Comparison of ENCODE assay signal across 9 cellular contexts in the genomic region with DNA sequence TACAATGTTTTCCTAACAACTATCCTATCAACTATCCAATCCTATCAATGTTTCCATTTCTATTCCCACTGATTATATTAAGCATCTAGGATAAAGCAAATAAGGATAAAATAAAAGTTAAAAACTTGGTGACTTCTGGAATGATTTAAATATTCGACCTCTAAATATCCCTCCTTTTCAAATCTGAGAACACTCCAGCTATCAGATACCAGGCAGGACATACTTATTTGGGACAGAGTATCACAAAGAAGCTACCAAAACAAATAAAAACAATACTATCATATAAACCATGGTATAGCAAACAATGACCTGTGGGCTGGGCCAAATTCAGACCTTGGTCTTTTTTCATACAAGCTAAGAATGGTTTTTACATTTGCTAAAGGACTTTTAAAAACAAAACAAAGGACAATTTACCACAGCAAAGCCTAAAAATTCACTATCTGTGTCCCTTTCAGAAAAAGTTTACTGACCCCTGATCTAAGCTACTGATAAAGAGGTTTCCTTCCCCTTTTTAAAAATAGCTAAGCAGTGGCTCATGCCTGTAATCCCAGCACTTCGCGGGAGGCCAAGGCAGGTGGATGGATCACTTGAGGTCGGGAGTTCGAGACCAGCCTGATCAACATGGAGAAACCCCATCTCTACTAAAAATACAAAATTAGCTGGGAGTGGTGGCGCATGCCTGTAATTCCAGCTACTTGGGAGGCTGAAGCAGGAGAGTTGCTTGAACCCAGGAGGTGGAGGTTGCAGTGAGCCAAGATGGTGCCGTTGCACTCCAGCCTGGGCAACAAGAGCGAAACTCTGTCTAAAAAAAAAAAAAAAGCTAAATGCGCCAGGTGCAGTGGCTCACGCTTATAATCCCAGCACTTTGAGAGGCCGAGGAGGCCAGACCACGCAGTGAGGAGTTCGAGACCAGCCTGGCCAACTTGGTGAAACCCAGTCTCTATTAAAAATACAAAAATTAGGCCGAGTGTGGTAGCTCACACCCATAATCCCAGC. TPM values are rescaled to one million over a fixed set of nuclear protein-coding genes. Genes with fewer than 3 reads are reported as not detected.
DNase-seq lines count a peak whose midpoint lies in the region; ATAC-seq, FAIRE-seq and TF ChIP-seq lines count a peak whose summit lies in the region.
"Had no signal": no experiment of that assay in that cellular context is flagged by ENCODE, and none has a peak within 500 bp of the region (broad histone marks: within the 10 kb centered on the region; RNA-seq: fewer than 3 reads in every experiment).

No MANE protein-coding gene starts in this region.

- TF ChIP-seq CTCF in HepG2 (CRISPR knock-in tag; IDR thresholded peaks at IDR 0.05) (no peak), right lobe of liver (IDR thresholded peaks at IDR 0.05) (no peak), Panc1 (IDR thresholded peaks at IDR 0.05) (no peak)

- whole genome bisulfite sequencing in HepG2 (ENCODE audit: low lambda C conversion rate) = 96% methylated on average over 14 of the region's 14 CpGs
- 84% methylated on average over 13 of the region's 14 CpGs for WGBS in right lobe of liver (ENCODE audit: insufficient coverage, low coverage, low lambda C conversion rate, missing lambda C conversion rate)

- H3K4me1 ChIP-seq in HepG2 (ENCODE audit: insufficient read depth, low read length) (peaks cover 46% of the 10 kb centered on the region), right lobe of liver (peaks cover 0 to 45% (median 6%) of the 10 kb centered on the region in 4 donors), Panc1 (ENCODE audit: control insufficient read depth, insufficient read depth, low read length) (peaks cover 23% of the 10 kb centered on the region), subcutaneous abdominal adipose tissue (ENCODE audit: control insufficient read depth in 5 of 5, insufficient read depth in 5 of 5, low read length in 5 of 5) (peaks cover 0 to 45% (median 35%) of the 10 kb centered on the region in 5 donors)

- H3K4me1 Mint-ChIP-seq in effector memory CD8-positive, alpha-beta T cell (ENCODE audit: low read depth in 2 of 2) = peaks cover 30 to 53% of the 10 kb centered on the region in 2 donors

- in situ Hi-C loops in HepG2 (cut with HindIII; ENCODE audit: extremely low pct_ligation_motif_present, low pct_unique_long_range_greater_than_20kb) = no loop called here
- in situ Hi-C loops in Panc1 (cut with HindIII; ENCODE audit: low pct_unique_long_range_greater_than_20kb, low sequenced_read_pairs) = no loop called here

- BruUV-seq in HepG2 (replicated peaks; lab: Mats Ljungman, UMichigan) (no TSS peak), Panc1 (replicated peaks; lab: Mats Ljungman, UMichigan) (TSS peak; percentile 0)

- H3K4me2 ChIP-seq in HepG2 (ENCODE audit: low read depth, low read length) = no peak overlapping the region; the same call in 1 of the 2 replicates

- no peak overlapping the region for H3K9ac ChIP-seq in HepG2 (ENCODE audit: insufficient read depth, low read depth, low read length)
- H3K9ac ChIP-seq in subcutaneous abdominal adipose tissue (ENCODE audit: low read length in 5 of 5) = no peak overlapping the region

- ATAC-seq in HepG2 (no peak), right lobe of liver (no peak), Panc1 (no peak), GM21786 (IDR thresholded peaks at IDR 0.05; ENCODE audit: unreplicated experiment) (no peak), HG02623 (IDR thresholded peaks at IDR 0.05; ENCODE audit: unreplicated experiment) (no peak)
- ATAC-seq in effector memory CD8-positive, alpha-beta T cell (replicated peaks) = no peak

- H3K27me3 ChIP-seq in HepG2 (ENCODE audit: control insufficient read depth in 1 of 2, insufficient read depth in 2 of 2, low read length in 2 of 2) (no peaks in the 10 kb centered on the region; a peak in 1 of 5 replicates), right lobe of liver (no peaks in the 10 kb centered on the region), Panc1 (ENCODE audit: control insufficient read depth, insufficient read depth, low read length) (no peaks in the 10 kb centered on the region), subcutaneous abdominal adipose tissue (ENCODE audit: control insufficient read depth in 5 of 5, insufficient read depth in 4 of 5, low read length in 5 of 5) (no peaks in the 10 kb centered on the region)
- H3K27me3 ChIP-seq: esophagus squamous epithelium had no signal

- H3K9me3 ChIP-seq in HepG2 (ENCODE audit: low read length) (no peaks in the 10 kb centered on the region), right lobe of liver (no peaks in the 10 kb centered on the region), Panc1 (ENCODE audit: control insufficient read depth, insufficient read depth, low read depth, low read length) (no peaks in the 10 kb centered on the region), subcutaneous abdominal adipose tissue (ENCODE audit: control insufficient read depth in 5 of 5, low read length in 5 of 5) (no peaks in the 10 kb centered on the region)
- H3K9me3 ChIP-seq: esophagus squamous epithelium had no signal

- peak overlapping the region; percentile 95 to 96 for H3K27ac Mint-ChIP-seq in effector memory CD8-positive, alpha-beta T cell

- CTCF ChIA-PET in HepG2 (lab: Yijun Ruan, JAX; ENCODE audit: low intra/inter-chr PET ratio, low total read pairs) (interaction anchor here (2.5 kb wide), 1 partner anchor 103 kb away, joined by 10 read pairs; no protein-coding TSS in a partner anchor), Panc1 (lab: Charles Lee) (interaction anchor here (0.5 to 0.8 kb wide), 5 partner anchors 9 to 425 kb away, joined by 3 to 4 read pairs (median 3); no protein-coding TSS in a partner anchor)

- no peaks in the 10 kb centered on the region for H3K9me3 Mint-ChIP-seq in effector memory CD8-positive, alpha-beta T cell

- DNase-seq in HepG2 (ENCODE audit: low spot score) (no peak), right lobe of liver (no peak), Panc1 (ENCODE audit: low read depth, low spot score) (no peak)
- no peak for DNase-seq in effector memory CD8-positive, alpha-beta T cell
- no peak for DNase-seq in stimulated activated CD4-positive, alpha-beta T cell treated with anti-CD3 and anti-CD28 coated beads, Interleukin-2, amount 100 ng/mL, for 24 hours
- DNase-seq: esophagus squamous epithelium had no signal

- TF ChIP-seq RAD21 in HepG2 (CRISPR knock-in tag; IDR thresholded peaks at IDR 0.05) = no peak

- H3K4me3 Mint-ChIP-seq in effector memory CD8-positive, alpha-beta T cell = peak overlapping the region in 1 of 2 donors; percentile 48

- peaks cover 93% of the 10 kb centered on the region for H3K79me2 ChIP-seq in HepG2 (ENCODE audit: insufficient read depth, low read length)

- H3K27ac ChIP-seq in HepG2 (ENCODE audit: extremely low read length, insufficient read depth, low read length) (no peak overlapping the region), right lobe of liver (no peak overlapping the region), Panc1 (ENCODE audit: low read length) (no peak overlapping the region), subcutaneous abdominal adipose tissue (ENCODE audit: low read depth, low read length) (peak overlapping the region; percentile 55)

- FAIRE-seq in HepG2 (lab: Jason Lieb, UNC) = no peak

- TF ChIP-seq EP300 in HepG2 (IDR thresholded peaks at IDR 0.05; ENCODE audit: low read depth in 2 of 2, low read length in 2 of 2) (no peak), HepG2 (CRISPR knock-in tag; IDR thresholded peaks at IDR 0.05; ENCODE audit: borderline replicate concordance) (no peak)

- TF ChIP-seq POLR2A in HepG2 (IDR thresholded peaks at IDR 0.05; ENCODE audit: insufficient read depth in 1 of 2, low read depth in 2 of 2, low read length in 2 of 2) = no peak
- TF ChIP-seq POLR2A in right lobe of liver (IDR thresholded peaks at IDR 0.05) = no peak

- peaks cover 51% of the 10 kb centered on the region for H3K36me3 Mint-ChIP-seq in effector memory CD8-positive, alpha-beta T cell (ENCODE audit: insufficient read depth)

- no peak overlapping the region for H2AFZ ChIP-seq in HepG2 (ENCODE audit: low read length)

- peaks cover 41% of the 10 kb centered on the region for H4K20me1 ChIP-seq in HepG2 (ENCODE audit: insufficient read depth, low read length)

- intact Hi-C loops in HepG2 (cut with micrococcal nuclease; ENCODE audit: unreplicated experiment) = loop anchor here (5.0 to 10.0 kb wide), 3 partner anchors 102 to 454 kb away; a partner anchor contains a TSS
- intact Hi-C loops in right lobe of liver (cut with DNase I) = no loop called here
- intact Hi-C loops in Panc1 (cut with micrococcal nuclease; ENCODE audit: unreplicated experiment) = no loop called here

- H3K27me3 Mint-ChIP-seq in effector memory CD8-positive, alpha-beta T cell = no peaks in the 10 kb centered on the region

- H3K4me3 ChIP-seq in HepG2 (replicated peaks in 1 of 3; ENCODE audit: insufficient read depth in 1 of 3, low read depth in 2 of 3, low read length in 3 of 3) = no peak overlapping the region
- no peak overlapping the region for H3K4me3 ChIP-seq in right lobe of liver
- H3K4me3 ChIP-seq in Panc1 (ENCODE audit: low read depth in 2 of 2, low read length in 2 of 2) = no peak overlapping the region
- H3K4me3 ChIP-seq in subcutaneous abdominal adipose tissue (ENCODE audit: low read depth in 1 of 5, low read length in 5 of 5) = no peak overlapping the region

- POLR2A ChIA-PET in HepG2 (lab: Yijun Ruan, JAX) = interaction anchor here (0.5 kb wide), 1 partner anchor 42 kb away, joined by 4 read pairs; no protein-coding TSS in a partner anchor
- POLR2A ChIA-PET in Panc1 (lab: Charles Lee) = interaction anchor here (0.5 to 0.7 kb wide), 2 partner anchors 13 to 328 kb away, joined by 3 to 5 read pairs; no protein-coding TSS in a partner anchor

- H3K36me3 ChIP-seq in HepG2 (replicated peaks in 1 of 2; ENCODE audit: control insufficient read depth in 1 of 2, insufficient read depth in 2 of 2, low read length in 2 of 2) = peaks cover 0 to 14% of the 10 kb centered on the region in 2 experiments; a peak in 2 of 5 replicates
- H3K36me3 ChIP-seq in right lobe of liver = no peaks in the 10 kb centered on the region
- H3K36me3 ChIP-seq in Panc1 (ENCODE audit: control insufficient read depth, insufficient read depth, low read length) = no peaks in the 10 kb centered on the region; the same call in 1 of the 2 replicates
- H3K36me3 ChIP-seq in subcutaneous abdominal adipose tissue (ENCODE audit: control insufficient read depth in 5 of 5, insufficient read depth in 5 of 5, low read length in 5 of 5) = peaks cover 0 to 2% (median 0%) of the 10 kb centered on the region in 5 donors
- H3K36me3 ChIP-seq: esophagus squamous epithelium had no signal

RNA-seq across cellular contexts. Expression of a gene that starts 6.0 kb away (rescaled TPM):
- total RNA-seq in HepG2 (2016; rRNA removed; fragmentation: Illumina TruSeq; extraction: Trizol) = 55.2 and 93.0 TPM in 2 replicates
- 10.5 and 11.6 TPM in 2 replicates for total RNA-seq in HepG2 (2016; cell fraction: cytosol; rRNA removed; fragmentation: Illumina TruSeq; extraction: Trizol; ENCODE audit: low read depth)
- 53.1 and 86.9 TPM in 2 replicates for total RNA-seq in HepG2 (2016; cell fraction: insoluble cytoplasmic fraction; rRNA removed; fragmentation: Illumina TruSeq; extraction: Trizol)
- 26.2 and 29.5 TPM in 2 replicates for total RNA-seq in HepG2 (2016; cell fraction: membrane; rRNA removed; fragmentation: Illumina TruSeq; extraction: Trizol)
- 55.4 and 57.9 TPM in 2 replicates for total RNA-seq in HepG2 (2016; cell fraction: nucleus; rRNA removed; fragmentation: Illumina TruSeq; extraction: Trizol)
- polyA plus RNA-seq in HepG2 (2011; rRNA removed) = 24.5 and 29.8 TPM in 2 replicates
- 15.6 and 20.2 TPM in 2 replicates for polyA plus RNA-seq in HepG2 (2011; cell fraction: cytosol; rRNA removed)
- 19.1 and 21.8 TPM in 2 replicates for polyA plus RNA-seq in HepG2 (2011; cell fraction: nucleus; rRNA removed)
- 28.8 and 33.6 TPM in 2 replicates for polyA plus RNA-seq in HepG2 (2012)
- polyA plus RNA-seq in HepG2 (2016; cell fraction: cytosol; fragmentation: Illumina TruSeq; extraction: Trizol; ENCODE audit: low read depth) = 1.2 and 1.7 TPM in 2 replicates
- 63.9 and 66.2 TPM in 2 replicates for polyA plus RNA-seq in HepG2 (2016; cell fraction: insoluble cytoplasmic fraction; fragmentation: Illumina TruSeq; extraction: Trizol; ENCODE audit: low read depth)
- 5.1 and 6.2 TPM in 2 replicates for polyA plus RNA-seq in HepG2 (2016; cell fraction: membrane; fragmentation: Illumina TruSeq; extraction: Trizol; ENCODE audit: low read depth)
- 50.4 and 54.2 TPM in 2 replicates for polyA plus RNA-seq in HepG2 (2016; cell fraction: nucleus; fragmentation: Illumina TruSeq; extraction: Trizol; ENCODE audit: insufficient read depth, low read depth)
- polyA minus RNA-seq in HepG2 (2011; rRNA and poly(A)+ RNA removed; ENCODE audit: low replicate concordance) = 43.1 and 56.1 TPM in 2 replicates
- polyA minus RNA-seq in HepG2 (2011; cell fraction: cytosol; rRNA and poly(A)+ RNA removed) = 32.8 and 33.8 TPM in 2 replicates
- polyA minus RNA-seq in HepG2 (2011; cell fraction: nucleus; rRNA and poly(A)+ RNA removed) = 47.4 and 49.2 TPM in 2 replicates
- 10 to 100 TPM; 14.6 to 20.8 (median 19.0) TPM for total RNA-seq in right lobe of liver
- 62.0 TPM for total RNA-seq in Panc1 (2021; ENCODE audit: unreplicated experiment)
- polyA plus RNA-seq in Panc1 (2012; ENCODE audit: insufficient read length) = 21.0 TPM
